In the genomic region with DNA sequence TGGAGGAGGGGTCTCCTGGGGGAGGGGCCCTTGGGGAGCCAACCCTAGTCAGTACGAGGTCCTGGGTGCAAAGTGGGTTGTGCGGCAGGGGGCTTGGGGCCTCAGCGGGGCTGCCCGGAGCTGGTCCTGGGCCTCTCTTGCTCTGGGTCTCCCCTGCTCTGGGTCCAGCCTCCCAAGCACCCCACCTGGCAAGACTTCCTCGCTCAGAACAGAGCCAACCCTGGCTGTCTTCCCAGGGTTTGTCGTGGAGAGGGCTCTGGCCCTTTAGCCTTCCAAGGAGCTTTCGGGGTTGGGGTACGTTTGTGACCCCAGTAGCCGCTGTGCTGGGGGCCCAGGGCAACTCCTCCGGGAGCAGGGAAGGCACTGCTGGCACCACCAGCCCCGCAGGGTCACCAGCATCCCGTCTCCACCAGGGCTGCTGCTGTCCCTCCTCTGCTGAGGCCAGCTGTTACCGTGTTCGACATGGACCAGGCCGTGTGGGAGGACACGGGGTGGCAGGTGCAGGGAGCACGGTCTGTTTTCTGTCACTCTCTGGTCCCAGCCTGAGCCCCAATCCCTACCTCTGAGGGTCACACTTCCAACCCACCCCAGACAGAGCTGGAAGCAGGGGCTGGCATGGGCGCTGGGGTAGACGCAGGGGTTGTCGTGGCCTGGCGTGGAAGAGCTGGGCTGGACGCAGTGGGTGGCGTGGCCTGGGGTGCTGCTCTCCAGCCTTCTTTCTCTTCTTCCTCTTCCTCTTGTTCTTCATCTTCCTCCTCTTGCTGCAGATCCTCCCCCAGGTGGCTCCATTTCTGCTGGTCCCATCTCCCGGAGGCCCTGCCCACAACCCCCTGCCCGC, we compare ENCODE assay signal across 8 cellular contexts. TPM values are rescaled to one million over a fixed set of nuclear protein-coding genes. Genes with fewer than 3 reads are reported as not detected.
DNase-seq lines count a peak whose midpoint lies in the region; TF ChIP-seq lines count a peak whose summit lies in the region.

No MANE protein-coding gene starts in this region.

- H3K4me1 ChIP-seq in Karpas-422 (ENCODE audit: low read length) (peaks cover 57% of the 10 kb centered on the region), neutrophil (ENCODE audit: control insufficient read depth in 1 of 2, insufficient read depth in 1 of 2, low read depth in 1 of 2, low read length in 1 of 2) (peaks cover 66 to 70% of the 10 kb centered on the region in 2 experiments)

- H3K27me3 ChIP-seq in Karpas-422 (ENCODE audit: low read length) (no peaks in the 10 kb centered on the region), dorsolateral prefrontal cortex (no peaks in the 10 kb centered on the region), neutrophil (no peaks in the 10 kb centered on the region)

- no peak overlapping the region for H3K4me2 ChIP-seq in Karpas-422 (ENCODE audit: low read depth, low read length, poor library complexity, severe bottlenecking)

- H4K20me1 ChIP-seq in Karpas-422 (ENCODE audit: insufficient read depth, low read depth, low read length): no peaks in the 10 kb centered on the region; the same call in 1 of the 2 replicates

- H3K9me3 ChIP-seq in Karpas-422 (ENCODE audit: low read length): no peaks in the 10 kb centered on the region
- no peaks in the 10 kb centered on the region for H3K9me3 ChIP-seq in neutrophil

- TF ChIP-seq CTCF in dorsolateral prefrontal cortex (IDR thresholded peaks at IDR 0.05 in 54 of 56, conservative IDR thresholded peaks at IDR 0.05 in 2 of 56; ENCODE audit: low read depth in 1 of 56, partially characterized antibody in 56 of 56) (no peak), neutrophil (IDR thresholded peaks at IDR 0.05) (no peak)

- no peak overlapping the region for H2AFZ ChIP-seq in Karpas-422 (ENCODE audit: low read length)

- peak; percentile 48 for DNase-seq in 8988T
- no peak for DNase-seq in Karpas-422
- DNase-seq in dorsolateral prefrontal cortex: no peak
- no peak for DNase-seq in cerebellar nuclear complex (lab: John Stamatoyannopoulos, UW)
- no peak for DNase-seq in KG1 (lab: John Stamatoyannopoulos, UW)
- DNase-seq in medulla oblongata (ENCODE audit: extremely low spot score): no peak
- no peak for DNase-seq in T-helper 2 cell

- H3K36me3 ChIP-seq in Karpas-422 (ENCODE audit: insufficient read depth, low read length) (no peaks in the 10 kb centered on the region), neutrophil (no peaks in the 10 kb centered on the region)

- H3K27ac ChIP-seq in Karpas-422 (ENCODE audit: low read length) (peak overlapping the region; percentile 66), dorsolateral prefrontal cortex (peak overlapping the region in 52 of 59 donors; percentile 16 to 95 (median 86)), neutrophil (peak overlapping the region; percentile 91)

- H3K4me3 ChIP-seq in Karpas-422 (ENCODE audit: low read length): no peak overlapping the region
- H3K4me3 ChIP-seq in dorsolateral prefrontal cortex: no peak overlapping the region
- H3K4me3 ChIP-seq in neutrophil (ENCODE audit: low read depth in 1 of 2, low read length in 1 of 2): peak overlapping the region; percentile 39 to 63

- H3K9ac ChIP-seq in Karpas-422 (ENCODE audit: low read length): peak overlapping the region; percentile 17; the same call in 1 of the 2 replicates

- H3K9me2 ChIP-seq in Karpas-422 (replicated peaks; ENCODE audit: insufficient read depth, low read length): no peaks in the 10 kb centered on the region

- intact Hi-C loops in dorsolateral prefrontal cortex (cut with DNase I): no loop called here

- H3K79me2 ChIP-seq in Karpas-422 (ENCODE audit: low read length): no peaks in the 10 kb centered on the region

RNA-seq across cellular contexts. Expression of a gene that starts 22.9 kb away (rescaled TPM):
- 1.4 and 3.7 TPM in 2 replicates for total RNA-seq in Karpas-422 (2014; rRNA removed; shearing (Covaris generic); ENCODE audit: low replicate concordance)
- 10 to 100 TPM in 118 of 120 experiments, 1 to 10 TPM in 2; 7.7 to 28.3 (median 17.8) TPM for total RNA-seq in dorsolateral prefrontal cortex

Comparison
In these comparisons a context has a peak if more than half of its experiments do, and no peak if none do; other contexts are left out.
1. H3K4me3 ChIP-seq: peak in neutrophil (2 of 2); none in Karpas-422 (single experiment) and dorsolateral prefrontal cortex (0 of 59).
2. Peak in every context shown above with its lines, with median percentiles within 50 percentile points of each other: H3K27ac ChIP-seq.